ENCODE assay signal across 20 cellular contexts in genomic region chr3:136952292-136952691, GRCh38. TPM values are rescaled to one million over a fixed set of nuclear protein-coding genes. Genes with fewer than 3 reads are reported as not detected.
DNase-seq lines count a peak whose midpoint lies in the region; ATAC-seq and TF ChIP-seq lines count a peak whose summit lies in the region.
"Had no signal": no experiment of that assay in that cellular context is flagged by ENCODE, and none has a peak within 500 bp of the region (broad histone marks: within the 10 kb centered on the region; RNA-seq: fewer than 3 reads in every experiment).

No MANE protein-coding gene starts in this region.

- no peaks in the 10 kb centered on the region for H3K79me1 ChIP-seq in mesendoderm (ENCODE audit: low read length)

- ATAC-seq in GM21723 (IDR thresholded peaks at IDR 0.05; ENCODE audit: unreplicated experiment): no peak

- H2BK5ac ChIP-seq in mesendoderm (ENCODE audit: low read length): no peak overlapping the region

- DNase-seq in M059J (ENCODE audit: low read depth): peak; percentile 74
- DNase-seq in erythroblast (lab: John Stamatoyannopoulos, UW): peak; percentile 23 to 53
- DNase-seq in mesendoderm: peak; percentile 36
- no peak for DNase-seq in mucosa of gallbladder (ENCODE audit: low spot score)
- no peak for DNase-seq in cortex of kidney (lab: John Stamatoyannopoulos, UW)
- no peak for DNase-seq in posterior cingulate gyrus
- DNase-seq: activated CD4-positive, alpha-beta T cell treated with anti-CD3 and anti-CD28 coated beads, Interleukin-2, amount 50 U/mL, for 48 hours; activated effector memory CD4-positive, alpha-beta T cell treated with anti-CD3 and anti-CD28 coated beads, Interleukin-2, amount 50 U/mL, for 16 hours; amniotic stem cell; head of caudate nucleus; KG1; NCI-H1048; NCI-H1930; NCI-H2227 treated with DMSO at 0.1 percent for 48 hours; stimulated activated naive CD4-positive, alpha-beta T cell had no signal

- no peaks in the 10 kb centered on the region for H3K27me3 ChIP-seq in DOHH2 (ENCODE audit: control insufficient read depth, low read length)
- H3K27me3 ChIP-seq in mesendoderm (ENCODE audit: insufficient read depth, low read length, poor library complexity): no peaks in the 10 kb centered on the region
- H3K27me3 ChIP-seq: neural progenitor cell had no signal

- H2AK5ac ChIP-seq in mesendoderm (ENCODE audit: low read length): no peak overlapping the region

- no peak for TF ChIP-seq CTCF in DOHH2 (IDR thresholded peaks at IDR 0.05; ENCODE audit: low read depth, low read length, poor library complexity, severe bottlenecking)

- H4K8ac ChIP-seq in mesendoderm (ENCODE audit: low read depth, low read length): no peak overlapping the region

- H3K36me3 ChIP-seq in DOHH2 (ENCODE audit: control insufficient read depth, low read length) (peaks cover 10% of the 10 kb centered on the region), mesendoderm (ENCODE audit: control insufficient read depth, insufficient read depth, low read length) (no peaks in the 10 kb centered on the region)
- H3K36me3 ChIP-seq: neural progenitor cell, prostate gland had no signal

- H3K9me3 ChIP-seq in DOHH2 (ENCODE audit: control insufficient read depth, insufficient read depth, low read length): no peaks in the 10 kb centered on the region
- H3K9me3 ChIP-seq: prostate gland had no signal

- no peak overlapping the region for H3K56ac ChIP-seq in mesendoderm (ENCODE audit: low read length)

- H3K27ac ChIP-seq in DOHH2 (ENCODE audit: low read depth, low read length) (no peak overlapping the region), mesendoderm (ENCODE audit: low read depth, low read length) (no peak overlapping the region)
- H3K27ac ChIP-seq: neural progenitor cell, prostate gland had no signal

- H4K5ac ChIP-seq in mesendoderm (ENCODE audit: low read length): no peak overlapping the region

- WGBS in mesendoderm (ENCODE audit: extremely low coverage, insufficient coverage, low lambda C conversion rate): no CpG with 5 or more reads among the region's 1 CpG

- peak overlapping the region; percentile 13; the same call in 1 of the 2 replicates for H3K4me2 ChIP-seq in DOHH2 (ENCODE audit: low read length)
- H3K4me2 ChIP-seq in mesendoderm (ENCODE audit: low read length): no peak overlapping the region
- H3K4me2 ChIP-seq: neural progenitor cell had no signal

- H4K20me1 ChIP-seq in DOHH2 (ENCODE audit: control insufficient read depth, insufficient read depth, low read depth, low read length): no peaks in the 10 kb centered on the region

- intact Hi-C loops in posterior cingulate gyrus (cut with DNase I): no loop called here

- no peak overlapping the region for H3K23ac ChIP-seq in mesendoderm (ENCODE audit: low read length)

- no peak overlapping the region for H3K9ac ChIP-seq in mesendoderm (ENCODE audit: low read length)
- H3K9ac ChIP-seq: neural progenitor cell had no signal

- no peak overlapping the region for H3K18ac ChIP-seq in mesendoderm (ENCODE audit: low read length)

- H3K4me3 ChIP-seq in DOHH2 (ENCODE audit: low read length): no peak overlapping the region
- no peak overlapping the region for H3K4me3 ChIP-seq in mesendoderm (ENCODE audit: low read length)
- H3K4me3 ChIP-seq: neural progenitor cell, prostate gland, skin epidermis had no signal

- peaks cover 14% of the 10 kb centered on the region for H3F3A ChIP-seq in DOHH2 (ENCODE audit: control insufficient read depth, insufficient read depth)

- TF ChIP-seq POLR2A in erythroblast (IDR thresholded peaks at IDR 0.05; ENCODE audit: low read length): no peak

- H3K4me1 ChIP-seq in DOHH2 (ENCODE audit: control insufficient read depth, low read length): peaks cover 56% of the 10 kb centered on the region
- peaks cover 6% of the 10 kb centered on the region for H3K4me1 ChIP-seq in mesendoderm (ENCODE audit: control insufficient read depth, low read depth, low read length)
- H3K4me1 ChIP-seq: neural progenitor cell, prostate gland had no signal

- no peaks in the 10 kb centered on the region for H3K9me2 ChIP-seq in DOHH2 (replicated peaks; ENCODE audit: control insufficient read depth, low read length)

- no peak overlapping the region for H3K4ac ChIP-seq in mesendoderm (ENCODE audit: low read depth, low read length)

- peaks cover 40% of the 10 kb centered on the region for H3K79me2 ChIP-seq in DOHH2 (ENCODE audit: control insufficient read depth, low read length)
- no peaks in the 10 kb centered on the region for H3K79me2 ChIP-seq in mesendoderm (ENCODE audit: control insufficient read depth, insufficient read depth, low read length)

- no peak overlapping the region for H2BK15ac ChIP-seq in mesendoderm (replicated peaks; ENCODE audit: low read depth)

- H2BK120ac ChIP-seq in mesendoderm (ENCODE audit: low read depth, low read length): no peak overlapping the region

RNA-seq across cellular contexts. Expression of gene IL20RB, which starts 5.5 kb away (rescaled TPM):
- 1.7 and 2.4 TPM in 2 replicates for total RNA-seq in M059J (2014; rRNA removed; shearing (Covaris generic))
- polyA plus RNA-seq in mesendoderm (2013, experiment 1 of 2): 1.3 TPM
- 1.3 TPM for polyA plus RNA-seq in mesendoderm (2013, experiment 2 of 2)
- 0.66 TPM for total RNA-seq in mucosa of gallbladder

Comparison
In these comparisons a context has a peak if more than half of its experiments do, and no peak if none do; other contexts are left out.
1. DNase-seq: peak in M059J (single experiment), erythroblast (2 of 2) and mesendoderm (single experiment); none in mucosa of gallbladder (single experiment), cortex of kidney (single experiment) and posterior cingulate gyrus (0 of 10).